ENCODE assay signal across 17 cellular contexts in genomic region chr6:150492941-150493340, GRCh38.
A peak's percentile ranks its signal among the peaks of the same experiment; 100 is the strongest.
DNase-seq lines count a peak whose midpoint lies in the region; ATAC-seq and TF ChIP-seq lines count a peak whose summit lies in the region.
"Had no signal": no experiment of that assay in that cellular context is flagged by ENCODE, and none has a peak within 500 bp of the region (broad histone marks: within the 10 kb centered on the region; RNA-seq: fewer than 3 reads in every experiment).

No MANE protein-coding gene starts in this region.

- H3K4me3 Mint-ChIP-seq in memory B cell = no peak overlapping the region
- H3K4me3 Mint-ChIP-seq: activated B cell treated with CpG ODN at 0.5 μM for 24 hours; activated naive CD8-positive, alpha-beta T cell treated with anti-CD3 and anti-CD28 coated beads for 36 hours; naive thymus-derived CD4-positive, alpha-beta T cell had no signal

- H3K4me3 ChIP-seq in HCT116 (replicated peaks in 1 of 2; ENCODE audit: low read depth in 1 of 2, low read length in 2 of 2) (peak overlapping the region in 1 of 2 experiments; percentile 4; a peak in 1 of 4 replicates), mucosa of descending colon (no peak overlapping the region)
- H3K4me3 ChIP-seq: right atrium auricular region, vagina had no signal

- DNase-seq in HCT116 (ENCODE audit: low read depth, low spot score) (no peak), RPMI7951 (ENCODE audit: low read depth) (peak; percentile 79), dermis microvascular lymphatic vessel endothelial cell (ENCODE audit: low read depth in 2 of 2) (peak; percentile 17 to 91), memory B cell (ENCODE audit: low spot score in 2 of 2) (no peak), mucosa of descending colon (no peak), amniotic stem cell (lab: John Stamatoyannopoulos, UW) (no peak)
- DNase-seq in stimulated activated CD4-positive, alpha-beta T cell treated with anti-CD3 and anti-CD28 coated beads, Interleukin-4, amount 100 ng/mL, for 4 hours = no peak
- no peak for DNase-seq in activated CD4-positive, CD25-positive, alpha-beta regulatory T cell (lab: John Stamatoyannopoulos, UW)
- DNase-seq: activated B cell treated with CpG ODN at 0.5 μM for 24 hours; activated naive CD8-positive, alpha-beta T cell treated with anti-CD3 and anti-CD28 coated beads for 36 hours; cortex of kidney; foreskin melanocyte; naive thymus-derived CD4-positive, alpha-beta T cell; stimulated activated naive CD8-positive, alpha-beta T cell treated with anti-CD3 and anti-CD28 coated beads, Interleukin-15, Interleukin-2, amounts not matched to agents 100 U/mL and 50 U/mL, for 24 hours had no signal

- peaks cover 7% of the 10 kb centered on the region for H3K27me3 Mint-ChIP-seq in memory B cell
- H3K27me3 Mint-ChIP-seq: activated B cell treated with CpG ODN at 0.5 μM for 24 hours had no signal

- H3K9ac ChIP-seq in HCT116 (ENCODE audit: low read length) = no peak overlapping the region

- TF ChIP-seq CTCF in HCT116 (IDR thresholded peaks at IDR 0.05 in 2 of 3, conservative IDR thresholded peaks at IDR 0.05 in 1 of 3; ENCODE audit: borderline replicate concordance in 1 of 3, insufficient read depth in 1 of 3, low read depth in 2 of 3, low read length in 2 of 3) (no peak), mucosa of descending colon (IDR thresholded peaks at IDR 0.05) (no peak)

- H3K9me3 ChIP-seq in HCT116 (ENCODE audit: control insufficient read depth in 1 of 2, insufficient read depth in 1 of 2, low read depth in 1 of 2, low read length in 2 of 2) (no peaks in the 10 kb centered on the region), mucosa of descending colon (no peaks in the 10 kb centered on the region)
- H3K9me3 ChIP-seq: right atrium auricular region, vagina had no signal

- H4K20me1 ChIP-seq in HCT116 (ENCODE audit: insufficient read depth) = no peaks in the 10 kb centered on the region

- no peak for TF ChIP-seq RAD21 in HCT116 (IDR thresholded peaks at IDR 0.05; ENCODE audit: low read depth)

- no peaks in the 10 kb centered on the region for H3K79me2 ChIP-seq in HCT116 (ENCODE audit: insufficient read depth, low read length)

- BruUV-seq in HCT116 (replicated peaks; lab: Mats Ljungman, UMichigan) = no TSS peak

- ATAC-seq in HCT116 (no peak), memory B cell (ENCODE audit: low read depth) (no peak), mucosa of descending colon (no peak)
- ATAC-seq: naive thymus-derived CD4-positive, alpha-beta T cell had no signal

- POLR2A ChIA-PET in HCT116 (lab: Charles Lee) = no interaction called here

- peaks cover 24 to 39% of the 10 kb centered on the region in 2 experiments for H3K4me1 ChIP-seq in HCT116 (ENCODE audit: control insufficient read depth in 1 of 2, insufficient read depth in 2 of 2, low read length in 2 of 2)
- no peaks in the 10 kb centered on the region for H3K4me1 ChIP-seq in mucosa of descending colon (ENCODE audit: low read depth)
- H3K4me1 ChIP-seq: right atrium auricular region, vagina had no signal

- no peaks in the 10 kb centered on the region for H3K27me3 ChIP-seq in HCT116 (ENCODE audit: insufficient read depth, low read length)
- H3K27me3 ChIP-seq: right atrium auricular region, vagina had no signal

- RAD21 ChIA-PET in HCT116 (lab: Charles Lee; ENCODE audit: low non-redundant PET in 1 of 2, low total read pairs in 2 of 2, uncharacterized antibody in 2 of 2, unreplicated experiment in 2 of 2) = no interaction called here

- H3K27ac ChIP-seq in HCT116 (ENCODE audit: low read depth, low read length) = peak overlapping the region; percentile 16
- H3K27ac ChIP-seq: C4-2B, right atrium auricular region, vagina had no signal

- CTCF ChIA-PET in HCT116 (lab: Charles Lee) = no interaction called here

- no peaks in the 10 kb centered on the region for H3K36me3 ChIP-seq in HCT116 (ENCODE audit: control insufficient read depth in 1 of 2, insufficient read depth in 2 of 2, low read length in 2 of 2)
- no peaks in the 10 kb centered on the region for H3K36me3 ChIP-seq in mucosa of descending colon (ENCODE audit: low read depth)
- H3K36me3 ChIP-seq: right atrium auricular region, vagina had no signal

- peaks cover 5% of the 10 kb centered on the region for H3K9me3 Mint-ChIP-seq in memory B cell

- intact Hi-C loops in HCT116 (cut with micrococcal nuclease) (no loop called here), mucosa of descending colon (cut with DNase I, micrococcal nuclease) (no loop called here)

- H3K9me2 ChIP-seq in HCT116 (ENCODE audit: insufficient read depth) = no peaks in the 10 kb centered on the region

- H3K4me1 Mint-ChIP-seq in memory B cell = peaks cover 7% of the 10 kb centered on the region

- peaks cover 2% of the 10 kb centered on the region for H3K36me3 Mint-ChIP-seq in memory B cell
- H3K36me3 Mint-ChIP-seq: naive thymus-derived CD4-positive, alpha-beta T cell had no signal

- peak overlapping the region; percentile 80 for H3K4me2 ChIP-seq in HCT116 (ENCODE audit: low read length)

- H3K27ac Mint-ChIP-seq in memory B cell = peak overlapping the region; percentile 29
- H3K27ac Mint-ChIP-seq: activated B cell treated with CpG ODN at 0.5 μM for 24 hours; activated naive CD8-positive, alpha-beta T cell treated with anti-CD3 and anti-CD28 coated beads for 36 hours; naive thymus-derived CD4-positive, alpha-beta T cell had no signal

- no peak for TF ChIP-seq POLR2A in HCT116 (IDR thresholded peaks at IDR 0.05; ENCODE audit: borderline replicate concordance, extremely low read depth, insufficient read depth, insufficient read length)

- peak overlapping the region; percentile 75 for H2AFZ ChIP-seq in HCT116 (ENCODE audit: low read depth, low read length, poor library complexity, severe bottlenecking)

TF ChIP-seq in HCT116, 20 proteins besides CTCF, POLR2A, EP300 and RAD21:
- TF ChIP-seq JUND (IDR thresholded peaks at IDR 0.05) (peak; percentile 27; the same call in 1 of the 2 replicates), SP1 (IDR thresholded peaks at IDR 0.05; ENCODE audit: low read depth) (no peak; the same call in 1 of the 2 replicates), REST (IDR thresholded peaks at IDR 0.05; ENCODE audit: low read depth) (no peak), CEBPB (IDR thresholded peaks at IDR 0.05; ENCODE audit: low read depth) (no peak), ZNF274 (IDR thresholded peaks at IDR 0.05; ENCODE audit: low read depth, low read length) (no peak), ATF3 (IDR thresholded peaks at IDR 0.05) (no peak), POLR2AphosphoS5 (IDR thresholded peaks at IDR 0.05; ENCODE audit: low read depth, low read length) (no peak)

Comparison
In these comparisons a context has a peak if more than half of its experiments do, and no peak if none do; other contexts are left out.
1. DNase-seq: peak in RPMI7951 (single experiment) and dermis microvascular lymphatic vessel endothelial cell (2 of 2); none in HCT116 (single experiment), memory B cell (0 of 2), stimulated activated CD4-positive, alpha-beta T cell treated with anti-CD3 and anti-CD28 coated beads, Interleukin-4, amount 100 ng/mL, for 4 hours (0 of 2), mucosa of descending colon (0 of 3), amniotic stem cell (single experiment) and activated CD4-positive, CD25-positive, alpha-beta regulatory T cell (0 of 4).